Comparison of ENCODE assay signal across 20 cellular contexts in the genomic region with DNA sequence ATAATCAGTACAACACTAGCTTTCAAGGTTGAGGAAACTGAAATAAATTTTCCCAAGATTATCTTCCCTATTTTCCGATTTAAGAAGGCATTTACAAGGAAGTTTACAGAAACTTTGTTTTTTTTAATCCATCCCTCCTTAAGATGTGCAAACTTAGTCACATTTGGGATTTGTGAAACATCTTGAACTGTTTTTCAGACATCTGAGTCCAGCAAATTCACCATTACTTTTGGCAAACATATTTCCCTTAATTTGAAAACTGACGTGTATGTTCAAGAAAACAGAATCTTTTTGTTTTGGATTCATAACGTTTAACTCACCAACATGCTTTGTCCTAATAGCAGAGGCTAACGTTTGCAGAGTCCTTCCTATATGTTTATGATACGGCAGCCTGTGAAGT.
"Had no signal": no experiment of that assay in that cellular context is flagged by ENCODE, and none has a peak within 500 bp of the region (broad histone marks: within the 10 kb centered on the region; RNA-seq: fewer than 3 reads in every experiment).

No MANE protein-coding gene starts in this region.

- DNase-seq: activated CD4-positive, alpha-beta T cell treated with anti-CD3 and anti-CD28 coated beads for 48 hours; activated CD4-positive, CD25-positive, alpha-beta regulatory T cell; activated CD8-positive, alpha-beta memory T cell treated with anti-CD3 and anti-CD28 coated beads for 24 hours; activated CD8-positive, alpha-beta memory T cell treated with anti-CD3 and anti-CD28 coated beads, Interleukin-2, amount 50 U/mL, for 48 hours; activated effector memory CD4-positive, alpha-beta T cell treated with Interleukin-2 at 50 U/mL for 16 hours; activated naive CD4-positive, alpha-beta T cell treated with anti-CD3 and anti-CD28 coated beads, Interleukin-2, amount 10 ng/mL, durations not matched to agents 7 days and 5 days; activated naive CD8-positive, alpha-beta T cell treated with anti-CD3 and anti-CD28 coated beads, Interleukin-2, amount 50 U/mL, for 24 hours; activated T-cell treated with anti-CD3 and anti-CD28 coated beads, Interleukin-2, amount 50 U/mL, for 48 hours; aorta; cerebellar nuclear complex; cortex of kidney; foreskin fibroblast; mesendoderm; naive thymus-derived CD4-positive, alpha-beta T cell; stimulated activated naive CD8-positive, alpha-beta T cell treated with anti-CD3 and anti-CD28 coated beads, Interleukin-15, Interleukin-2, amounts not matched to agents 100 U/mL and 50 U/mL, for 24 hours; T-helper 1 cell; T-helper 9 cell; trophoblast cell had no signal

- H3K9ac ChIP-seq: parathyroid adenoma had no signal

- H2AFZ ChIP-seq: parathyroid adenoma had no signal

- H3K27ac ChIP-seq: parathyroid adenoma had no signal

- H3K4me1 ChIP-seq: parathyroid adenoma had no signal

- ATAC-seq: activated naive CD8-positive, alpha-beta T cell treated with anti-CD3 and anti-CD28 coated beads, Interleukin-2, amount 50 U/mL, for 24 hours; naive thymus-derived CD4-positive, alpha-beta T cell; SK-N-SH treated with all-trans-retinoic acid at 6 μM for 48 hours; stimulated activated naive CD8-positive, alpha-beta T cell treated with anti-CD3 and anti-CD28 coated beads, Interleukin-15, Interleukin-2, amounts not matched to agents 100 U/mL and 50 U/mL, for 24 hours had no signal
